In genomic region chr5:107296572-107296971, GRCh38 we compare ENCODE assay signal across 16 cellular contexts.
DNase-seq lines count a peak whose midpoint lies in the region; ATAC-seq and TF ChIP-seq lines count a peak whose summit lies in the region.
"Had no signal": no experiment of that assay in that cellular context is flagged by ENCODE, and none has a peak within 500 bp of the region (broad histone marks: within the 10 kb centered on the region; RNA-seq: fewer than 3 reads in every experiment).

No MANE protein-coding gene starts in this region.

- 82% methylated on average over 2 of the region's 2 CpGs for WGBS in smooth muscle cell (ENCODE audit: low lambda C conversion rate)

- H3K27ac ChIP-seq in smooth muscle cell (ENCODE audit: low read depth), result no peak overlapping the region
- H3K27ac ChIP-seq: body of pancreas, C4-2B, upper lobe of right lung had no signal

- peak; percentile 34 for DNase-seq in NK-92 treated with Interleukin-12 subunit alpha and Interleukin-12 subunit beta, amount 100 ng/mL, for 24 hours (lab: John Stamatoyannopoulos, UW)
- DNase-seq in NK-92 (lab: John Stamatoyannopoulos, UW; ENCODE audit: unreplicated experiment), result no peak
- DNase-seq in NCI-H69 (lab: John Stamatoyannopoulos, UW), result peak; percentile 86
- DNase-seq in smooth muscle cell (lab: John Stamatoyannopoulos, UW; ENCODE audit: unreplicated experiment), result no peak
- no peak for DNase-seq in DMS153 (lab: John Stamatoyannopoulos, UW)
- DNase-seq: activated CD4-positive, alpha-beta T cell treated with anti-CD3 and anti-CD28 coated beads for 36 hours; body of pancreas; NCI-H1436; NCI-H2171 treated with DMSO at 0.1 percent for 48 hours; NCI-H82; nucleus accumbens; upper lobe of right lung had no signal

- no peaks in the 10 kb centered on the region for H3K36me3 ChIP-seq in smooth muscle cell (ENCODE audit: low read depth)
- H3K36me3 ChIP-seq: upper lobe of right lung had no signal

- peak overlapping the region; percentile 67 for H2AFZ ChIP-seq in smooth muscle cell (ENCODE audit: low read depth)

- H3K4me3 ChIP-seq in smooth muscle cell, result no peak overlapping the region
- H3K4me3 ChIP-seq: body of pancreas, upper lobe of right lung had no signal

- no peak overlapping the region for H3K9ac ChIP-seq in smooth muscle cell (ENCODE audit: low read depth)

- H3K4me1 ChIP-seq in smooth muscle cell (ENCODE audit: low read depth), result peaks cover 10% of the 10 kb centered on the region
- H3K4me1 ChIP-seq: body of pancreas had no signal

- H4K20me1 ChIP-seq in smooth muscle cell (ENCODE audit: low read depth), result no peaks in the 10 kb centered on the region

- H3K4me2 ChIP-seq in smooth muscle cell, result no peak overlapping the region

- H3K27me3 ChIP-seq in smooth muscle cell (ENCODE audit: low read depth), result no peaks in the 10 kb centered on the region
- H3K27me3 ChIP-seq: body of pancreas, upper lobe of right lung had no signal

- ATAC-seq in GM21381 (IDR thresholded peaks at IDR 0.05; ENCODE audit: unreplicated experiment), result peak; percentile 46
- no peak for ATAC-seq in HG03432 (IDR thresholded peaks at IDR 0.05; ENCODE audit: unreplicated experiment)
- ATAC-seq in HG02798 (IDR thresholded peaks at IDR 0.05; ENCODE audit: poor library complexity, unreplicated experiment), result no peak
- ATAC-seq: activated CD4-positive, alpha-beta T cell treated with anti-CD3 and anti-CD28 coated beads for 36 hours; body of pancreas; upper lobe of right lung had no signal

- no peaks in the 10 kb centered on the region for H3K9me3 ChIP-seq in smooth muscle cell (replicated peaks; ENCODE audit: low read depth)
- H3K9me3 ChIP-seq: body of pancreas, upper lobe of right lung had no signal

- H3F3A ChIP-seq in smooth muscle cell (ENCODE audit: low read depth), result no peaks in the 10 kb centered on the region

- no peak for TF ChIP-seq CTCF in smooth muscle cell (IDR thresholded peaks at IDR 0.05; ENCODE audit: borderline replicate concordance, insufficient read depth, poor library complexity, severe bottlenecking)

- H3K79me2 ChIP-seq in smooth muscle cell (ENCODE audit: low read depth), result no peaks in the 10 kb centered on the region

Comparison
In these comparisons a context has a peak if more than half of its experiments do, and no peak if none do; other contexts are left out.
1. DNase-seq: peak in NK-92 treated with Interleukin-12 subunit alpha and Interleukin-12 subunit beta, amount 100 ng/mL, for 24 hours (single experiment) and NCI-H69 (single experiment); none in NK-92 (single experiment), smooth muscle cell (single experiment) and DMS153 (single experiment).